Comparison of ENCODE assay signal across 10 cellular contexts in the genomic region with DNA sequence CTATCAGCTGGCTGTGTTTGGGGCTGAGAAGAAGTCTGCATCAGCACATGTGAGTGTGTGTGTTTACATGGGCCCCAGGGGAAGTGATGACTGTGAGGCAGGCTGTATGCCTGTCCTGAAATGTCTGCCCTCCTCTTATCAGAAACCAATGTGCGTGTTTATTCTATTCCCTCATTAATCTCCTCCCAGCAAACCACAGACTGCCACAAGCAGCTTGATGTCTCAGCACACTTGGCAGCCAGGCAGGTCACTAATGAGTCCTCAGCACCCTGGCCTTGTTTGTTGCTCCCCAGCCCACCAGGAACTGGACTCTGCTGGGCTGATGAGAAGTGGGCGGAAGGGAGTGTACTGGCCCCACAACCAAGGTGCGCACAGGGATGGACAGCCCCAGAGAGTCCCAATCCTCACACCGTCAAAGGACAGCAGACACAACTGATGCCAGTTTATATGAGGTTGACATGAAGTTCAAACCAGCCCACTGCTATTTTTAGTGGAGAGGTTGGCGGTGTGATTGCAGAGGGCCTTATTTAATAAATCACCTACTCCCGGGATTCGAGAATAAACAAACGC.
DNase-seq lines count a peak whose midpoint lies in the region; ATAC-seq, FAIRE-seq and TF ChIP-seq lines count a peak whose summit lies in the region.
"Had no signal": no experiment of that assay in that cellular context is flagged by ENCODE, and none has a peak within 500 bp of the region (broad histone marks: within the 10 kb centered on the region; RNA-seq: fewer than 3 reads in every experiment).

No MANE protein-coding gene starts in this region.

- H2BK120ac ChIP-seq in neuronal stem cell (ENCODE audit: low read depth, low read length): no peak overlapping the region

- RAD21 ChIA-PET in GM12878 (lab: Charles Lee; ENCODE audit: unreplicated experiment): interaction anchor here (1.0 to 1.2 kb wide), 2 partner anchors 158 to 470 kb away, joined by 3 read pairs; no protein-coding TSS in a partner anchor

- peaks cover 19% of the 10 kb centered on the region for H3K4me1 Mint-ChIP-seq in activated T-cell treated with anti-CD3 and anti-CD28 coated beads, Interleukin-2, amount 50 U/mL, for 24 hours (ENCODE audit: low read depth)
- H3K4me1 Mint-ChIP-seq: neural progenitor cell had no signal

- H3K27ac Mint-ChIP-seq in activated T-cell treated with anti-CD3 and anti-CD28 coated beads, Interleukin-2, amount 50 U/mL, for 24 hours: no peak overlapping the region
- H3K27ac Mint-ChIP-seq: neural progenitor cell had no signal

- H3K27me3 ChIP-seq in DND-41 (ENCODE audit: insufficient read depth, low read length, poor library complexity) (no peaks in the 10 kb centered on the region), GM12878 (replicated peaks in 1 of 2; ENCODE audit: control insufficient read depth in 2 of 2, insufficient read depth in 2 of 2, low read length in 1 of 2) (no peaks in the 10 kb centered on the region), neuronal stem cell (ENCODE audit: control insufficient read depth in 3 of 3, insufficient read depth in 3 of 3, low read depth in 1 of 3, low read length in 3 of 3) (no peaks in the 10 kb centered on the region)
- H3K27me3 ChIP-seq: neural progenitor cell had no signal

- H3K18ac ChIP-seq in neuronal stem cell (ENCODE audit: low read length): no peak overlapping the region

- ATAC-seq in DND-41 (ENCODE audit: insufficient read depth, low read depth): peak; percentile 47; the same call in 1 of the 3 replicates
- peak; percentile 54 for ATAC-seq in GM12878
- ATAC-seq in HG03095 (IDR thresholded peaks at IDR 0.05; ENCODE audit: unreplicated experiment): no peak
- ATAC-seq in HG02973 (IDR thresholded peaks at IDR 0.05; ENCODE audit: unreplicated experiment): no peak

- POLR2A ChIA-PET in GM12878 (lab: Charles Lee): no interaction called here

- no peaks in the 10 kb centered on the region for H3K27me3 Mint-ChIP-seq in activated T-cell treated with anti-CD3 and anti-CD28 coated beads, Interleukin-2, amount 50 U/mL, for 24 hours
- H3K27me3 Mint-ChIP-seq: activated naive CD4-positive, alpha-beta T cell treated with anti-CD3 and anti-CD28 coated beads, Interleukin-2, amount 50 U/mL, for 24 hours had no signal

- TF ChIP-seq CTCF in DND-41 (IDR thresholded peaks at IDR 0.05; ENCODE audit: borderline replicate concordance, extremely low read depth, low read length, poor library complexity, severe bottlenecking) (no peak), GM12878 (IDR thresholded peaks at IDR 0.05 in 2 of 3, conservative IDR thresholded peaks at IDR 0.05 in 1 of 3; ENCODE audit: control insufficient read depth in 2 of 3, extremely low read depth in 1 of 3, insufficient read depth in 1 of 3, low read depth in 3 of 3, low read length in 3 of 3) (no peak)

- H3K9ac ChIP-seq in DND-41 (ENCODE audit: low read depth, low read length) (no peak overlapping the region), GM12878 (ENCODE audit: control insufficient read depth, insufficient read depth, low read length) (no peak overlapping the region), neuronal stem cell (ENCODE audit: low read depth, low read length, poor library complexity) (no peak overlapping the region)
- H3K9ac ChIP-seq: neural progenitor cell had no signal

- TF ChIP-seq RAD21 in GM12878 (IDR thresholded peaks at IDR 0.05; ENCODE audit: insufficient read depth, low read depth, low read length): no peak

- no peak overlapping the region for H2AFZ ChIP-seq in DND-41 (ENCODE audit: low read depth, low read length)
- H2AFZ ChIP-seq in GM12878 (ENCODE audit: control insufficient read depth, low read depth, low read length): no peak overlapping the region
- H2AFZ ChIP-seq in neuronal stem cell (ENCODE audit: low read length): no peak overlapping the region
- H2AFZ ChIP-seq: neural progenitor cell had no signal

- no peaks in the 10 kb centered on the region for H3K36me3 ChIP-seq in DND-41 (ENCODE audit: insufficient read depth, low read length)
- no peaks in the 10 kb centered on the region for H3K36me3 ChIP-seq in GM12878 (ENCODE audit: control insufficient read depth in 2 of 2, insufficient read depth in 2 of 2, low read length in 1 of 2)
- no peaks in the 10 kb centered on the region for H3K36me3 ChIP-seq in neuronal stem cell (replicated peaks in 1 of 2; ENCODE audit: control insufficient read depth in 2 of 2, insufficient read depth in 2 of 2, low read length in 2 of 2)
- H3K36me3 ChIP-seq: neural progenitor cell had no signal

- WGBS in GM12878 (ENCODE audit: insufficient coverage, insufficient replicate concordance, low lambda C conversion rate, missing lambda C conversion rate): 69% methylated on average over 8 of the region's 8 CpGs
- WGBS in neuronal stem cell (ENCODE audit: extremely low coverage in 2 of 2, insufficient read length in 2 of 2, insufficient replicate concordance in 1 of 2), 2 donors: no CpG with 5 or more reads among the region's 8 CpGs

- no peaks in the 10 kb centered on the region for H3K9me3 ChIP-seq in DND-41 (ENCODE audit: insufficient read depth, low read length, severe bottlenecking)
- H3K9me3 ChIP-seq in GM12878 (replicated peaks; ENCODE audit: control insufficient read depth, insufficient read depth, low read length): no peaks in the 10 kb centered on the region
- H3K9me3 ChIP-seq in neuronal stem cell (replicated peaks in 1 of 2; ENCODE audit: control insufficient read depth in 2 of 2, insufficient read depth in 1 of 2, low read depth in 1 of 2, low read length in 2 of 2): no peaks in the 10 kb centered on the region

- no peaks in the 10 kb centered on the region for H3K36me3 Mint-ChIP-seq in activated T-cell treated with anti-CD3 and anti-CD28 coated beads, Interleukin-2, amount 50 U/mL, for 24 hours (ENCODE audit: low read depth)
- H3K36me3 Mint-ChIP-seq: activated naive CD4-positive, alpha-beta T cell treated with anti-CD3 and anti-CD28 coated beads, Interleukin-2, amount 50 U/mL, for 24 hours; neural progenitor cell had no signal

- BruUV-seq in GM12878 (replicated peaks; lab: Mats Ljungman, UMichigan): no TSS peak

- SMC1A ChIA-PET in GM12878 (lab: Charles Lee; ENCODE audit: uncharacterized antibody, unreplicated experiment): interaction anchor here (0.6 to 1.8 kb wide), 8 partner anchors 9 to 967 kb away, joined by 3 to 4 read pairs (median 3); no protein-coding TSS in a partner anchor

- H2BK15ac ChIP-seq in neuronal stem cell (ENCODE audit: low read length): no peak overlapping the region

- H2BK12ac ChIP-seq in neuronal stem cell (ENCODE audit: low read length): no peak overlapping the region

- TF ChIP-seq POLR2A in GM12878 (IDR thresholded peaks at IDR 0.05; ENCODE audit: low read depth, low read length): no peak

- no peak overlapping the region for H2BK5ac ChIP-seq in neuronal stem cell (ENCODE audit: low read length)

- no peaks in the 10 kb centered on the region for H3K79me1 ChIP-seq in neuronal stem cell (ENCODE audit: low read depth, low read length)

- TF ChIP-seq EP300 in GM12878 (IDR thresholded peaks at IDR 0.05; ENCODE audit: borderline replicate concordance in 1 of 2, control insufficient read depth in 1 of 2, low read depth in 2 of 2, low read length in 2 of 2): no peak

- no peak overlapping the region for H4K8ac ChIP-seq in neuronal stem cell (ENCODE audit: low read depth, low read length)

- in situ Hi-C loops in GM12878 (cut with MboI): no loop called here

- no peak overlapping the region for H4K91ac ChIP-seq in neuronal stem cell (ENCODE audit: low read depth, low read length, poor library complexity)

- H3K79me2 ChIP-seq in DND-41 (ENCODE audit: insufficient read depth, low read length): no peaks in the 10 kb centered on the region
- H3K79me2 ChIP-seq in GM12878 (ENCODE audit: control insufficient read depth, insufficient read depth, low read length): no peaks in the 10 kb centered on the region

- CTCF ChIA-PET in GM12878 (lab: Yijun Ruan, JAX): interaction anchor here (1.6 to 1.7 kb wide), 2 partner anchors 27 to 106 kb away, joined by 3 to 4 read pairs; no protein-coding TSS in a partner anchor

- no peak overlapping the region for H3K27ac ChIP-seq in DND-41 (ENCODE audit: low read length)
- no peak overlapping the region for H3K27ac ChIP-seq in GM12878 (ENCODE audit: control insufficient read depth, insufficient read depth)
- no peak overlapping the region for H3K27ac ChIP-seq in neuronal stem cell (replicated peaks; ENCODE audit: low read length)
- H3K27ac ChIP-seq: neural progenitor cell had no signal

- no peak overlapping the region for H3K23ac ChIP-seq in neuronal stem cell (ENCODE audit: low read depth, low read length, poor library complexity)

- H3K4me3 ChIP-seq in DND-41 (ENCODE audit: low read depth in 1 of 2, low read length in 2 of 2): no peak overlapping the region
- no peak overlapping the region for H3K4me3 ChIP-seq in GM12878
- H3K4me3 ChIP-seq in neuronal stem cell (ENCODE audit: low read length in 2 of 2): peak overlapping the region in 1 of 2 donors; percentile 6
- H3K4me3 ChIP-seq: neural progenitor cell had no signal

- H3K4ac ChIP-seq in neuronal stem cell (ENCODE audit: low read length): no peak overlapping the region

- no peak for FAIRE-seq in GM12878 (lab: Jason Lieb, UNC)

- DNase-seq in DND-41: no peak
- DNase-seq in NCI-H146 treated with DMSO at 0.1 percent for 48 hours (lab: John Stamatoyannopoulos, UW; ENCODE audit: unreplicated experiment): peak; percentile 69
- DNase-seq in GM12878 (ENCODE audit: low read depth, low spot score): no peak
- DNase-seq in neuronal stem cell (ENCODE audit: low spot score): no peak
- no peak for DNase-seq in stimulated activated CD4-positive, alpha-beta T cell treated with anti-CD3 and anti-CD28 coated beads, Interleukin-2, amount 100 ng/mL, for 48 hours
- no peak for DNase-seq in activated T-cell treated with anti-CD3 and anti-CD28 coated beads, Interleukin-2, amount 50 U/mL, for 24 hours

- intact Hi-C loops in GM12878 (cut with micrococcal nuclease; ENCODE audit: unreplicated experiment): no loop called here

- H2AK5ac ChIP-seq in neuronal stem cell (ENCODE audit: low read depth, low read length): no peak overlapping the region

- H3K9me3 Mint-ChIP-seq in activated T-cell treated with anti-CD3 and anti-CD28 coated beads, Interleukin-2, amount 50 U/mL, for 24 hours: peaks cover 6% of the 10 kb centered on the region
- H3K9me3 Mint-ChIP-seq: neural progenitor cell had no signal

- H3K14ac ChIP-seq in neuronal stem cell (ENCODE audit: low read length): peak overlapping the region; percentile 76

- no peak overlapping the region for H3K4me3 Mint-ChIP-seq in activated T-cell treated with anti-CD3 and anti-CD28 coated beads, Interleukin-2, amount 50 U/mL, for 24 hours
- H3K4me3 Mint-ChIP-seq: activated naive CD4-positive, alpha-beta T cell treated with anti-CD3 and anti-CD28 coated beads, Interleukin-2, amount 50 U/mL, for 24 hours; neural progenitor cell had no signal

- H3K4me1 ChIP-seq in DND-41 (ENCODE audit: insufficient read depth, low read length) (no peaks in the 10 kb centered on the region), GM12878 (ENCODE audit: control insufficient read depth, insufficient read depth, low read length) (no peaks in the 10 kb centered on the region), neuronal stem cell (ENCODE audit: control insufficient read depth in 2 of 2, insufficient read depth in 1 of 2, low read depth in 1 of 2, low read length in 2 of 2) (peaks cover 0 to 3% of the 10 kb centered on the region in 2 donors)

- H3K4me2 ChIP-seq in DND-41 (ENCODE audit: insufficient read depth, low read length) (no peak overlapping the region), GM12878 (ENCODE audit: control insufficient read depth, insufficient read depth) (no peak overlapping the region), neuronal stem cell (ENCODE audit: insufficient read depth, low read length, poor library complexity, severe bottlenecking) (no peak overlapping the region)
- H3K4me2 ChIP-seq: neural progenitor cell had no signal

- H4K20me1 ChIP-seq in DND-41 (ENCODE audit: insufficient read depth, low read length): no peaks in the 10 kb centered on the region
- H4K20me1 ChIP-seq in GM12878 (ENCODE audit: control insufficient read depth, insufficient read depth): no peaks in the 10 kb centered on the region

Comparison
In these comparisons a context has a peak if more than half of its experiments do, and no peak if none do; other contexts are left out.
1. ATAC-seq: peak in DND-41 (single experiment) and GM12878 (single experiment); none in HG03095 (single experiment) and HG02973 (single experiment).